30 cellular contexts compared by ENCODE assay signal in genomic region chr15:91209318-91209717, GRCh38.
"Had no signal": no experiment of that assay in that cellular context is flagged by ENCODE, and none has a peak within 500 bp of the region (broad histone marks: within the 10 kb centered on the region; RNA-seq: fewer than 3 reads in every experiment).

No MANE protein-coding gene starts in this region.

- DNase-seq: natural killer cell; occipital lobe; ovary; posterior cingulate gyrus; psoas muscle; right cardiac atrium; right lobe of liver; sigmoid colon; small intestine; spleen; stimulated activated CD4-positive, alpha-beta T cell treated with anti-CD3 and anti-CD28 coated beads, Interleukin-12 subunit alpha, Interleukin-12 subunit beta, amount 100 ng/mL, for 4 hours; stimulated activated CD4-positive, alpha-beta T cell treated with anti-CD3 and anti-CD28 coated beads, Interleukin-1b, Interleukin-23, amount 100 ng/mL, for 48 hours; stimulated activated CD4-positive, alpha-beta T cell treated with anti-CD3 and anti-CD28 coated beads, Interleukin-4, amount 100 ng/mL, for 1 hour; stimulated activated CD4-positive, alpha-beta T cell treated with anti-CD3 and anti-CD28 coated beads, Interleukin-4, amount 100 ng/mL, for 4 hours; stimulated activated CD8-positive, alpha-beta memory T cell treated with anti-CD3 and anti-CD28 coated beads, Interleukin-4, amount 100 ng/mL, for 48 hours; stimulated activated naive CD4-positive, alpha-beta T cell; stimulated activated naive CD8-positive, alpha-beta T cell treated with anti-CD3 and anti-CD28 coated beads, Interleukin-15, amount 100 ng/mL, for 72 hours; stimulated activated naive CD8-positive, alpha-beta T cell treated with anti-CD3 and anti-CD28 coated beads, Interleukin-15, Interleukin-2, amounts not matched to agents 100 U/mL and 50 U/mL, for 24 hours; substantia nigra; tibial artery; transverse colon had no signal

- ATAC-seq: natural killer cell; psoas muscle; right cardiac atrium; stimulated activated memory B cell treated with anti-CD40 and anti-IgM and Interleukin-4, amounts not matched to agents 10 μg/mL and 1 μg/mL and 100 μg/mL, for 72 hours; stimulated activated naive CD8-positive, alpha-beta T cell treated with anti-CD3 and anti-CD28 coated beads, Interleukin-15, amount 100 ng/mL, for 72 hours; stimulated activated naive CD8-positive, alpha-beta T cell treated with anti-CD3 and anti-CD28 coated beads, Interleukin-15, Interleukin-2, amounts not matched to agents 100 U/mL and 50 U/mL, for 24 hours had no signal

- H3K36me3 ChIP-seq: neural progenitor cell, ovary, right lobe of liver, sigmoid colon, spleen, suprapubic skin, tibial artery, transverse colon, vagina had no signal

- H3K36me3 Mint-ChIP-seq: natural killer cell; neural progenitor cell; stimulated activated memory B cell treated with anti-CD40 and anti-IgM and Interleukin-4, amounts not matched to agents 10 μg/mL and 1 μg/mL and 100 μg/mL, for 72 hours; type B pancreatic cell had no signal

- H3K27ac ChIP-seq: neural progenitor cell, ovary, parathyroid adenoma, psoas muscle, right lobe of liver, sigmoid colon, spleen, suprapubic skin, testis, tibial artery, transverse colon, vagina had no signal

- H3K4me1 Mint-ChIP-seq: natural killer cell; stimulated activated memory B cell treated with anti-CD40 and anti-IgM and Interleukin-4, amounts not matched to agents 10 μg/mL and 1 μg/mL and 100 μg/mL, for 72 hours; stimulated activated naive CD8-positive, alpha-beta T cell treated with anti-CD3 and anti-CD28 coated beads, Interleukin-15, amount 100 ng/mL, for 72 hours had no signal

- H3K27me3 ChIP-seq: neural progenitor cell, ovary, right lobe of liver, sigmoid colon, suprapubic skin, testis, transverse colon, vagina had no signal

- H3K4me1 ChIP-seq: parathyroid adenoma, psoas muscle, sigmoid colon, spleen, suprapubic skin, tibial artery, transverse colon, vagina had no signal

- H3K9me3 ChIP-seq: ovary, psoas muscle, right lobe of liver, sigmoid colon, suprapubic skin, testis, tibial artery, transverse colon, vagina had no signal

- H3K27ac Mint-ChIP-seq: natural killer cell; nephron; neural progenitor cell; progenitor cell of endocrine pancreas; stimulated activated memory B cell treated with anti-CD40 and anti-IgM and Interleukin-4, amounts not matched to agents 10 μg/mL and 1 μg/mL and 100 μg/mL, for 72 hours; stimulated activated naive CD8-positive, alpha-beta T cell treated with anti-CD3 and anti-CD28 coated beads, Interleukin-15, amount 100 ng/mL, for 72 hours; type B pancreatic cell had no signal

- H3K4me3 Mint-ChIP-seq: natural killer cell; nephron; neural progenitor cell; stimulated activated memory B cell treated with anti-CD40 and anti-IgM and Interleukin-4, amounts not matched to agents 10 μg/mL and 1 μg/mL and 100 μg/mL, for 72 hours; stimulated activated naive CD8-positive, alpha-beta T cell treated with anti-CD3 and anti-CD28 coated beads, Interleukin-15, amount 100 ng/mL, for 72 hours; type B pancreatic cell had no signal

- H3K4me3 ChIP-seq: neural progenitor cell, ovary, psoas muscle, right lobe of liver, sigmoid colon, spleen, suprapubic skin, testis, tibial artery, transverse colon, vagina had no signal

- H3K9me3 Mint-ChIP-seq: natural killer cell; nephron; stimulated activated naive CD8-positive, alpha-beta T cell treated with anti-CD3 and anti-CD28 coated beads, Interleukin-15, amount 100 ng/mL, for 72 hours; type B pancreatic cell had no signal
